2 cellular contexts compared by ENCODE assay signal in the genomic region with DNA sequence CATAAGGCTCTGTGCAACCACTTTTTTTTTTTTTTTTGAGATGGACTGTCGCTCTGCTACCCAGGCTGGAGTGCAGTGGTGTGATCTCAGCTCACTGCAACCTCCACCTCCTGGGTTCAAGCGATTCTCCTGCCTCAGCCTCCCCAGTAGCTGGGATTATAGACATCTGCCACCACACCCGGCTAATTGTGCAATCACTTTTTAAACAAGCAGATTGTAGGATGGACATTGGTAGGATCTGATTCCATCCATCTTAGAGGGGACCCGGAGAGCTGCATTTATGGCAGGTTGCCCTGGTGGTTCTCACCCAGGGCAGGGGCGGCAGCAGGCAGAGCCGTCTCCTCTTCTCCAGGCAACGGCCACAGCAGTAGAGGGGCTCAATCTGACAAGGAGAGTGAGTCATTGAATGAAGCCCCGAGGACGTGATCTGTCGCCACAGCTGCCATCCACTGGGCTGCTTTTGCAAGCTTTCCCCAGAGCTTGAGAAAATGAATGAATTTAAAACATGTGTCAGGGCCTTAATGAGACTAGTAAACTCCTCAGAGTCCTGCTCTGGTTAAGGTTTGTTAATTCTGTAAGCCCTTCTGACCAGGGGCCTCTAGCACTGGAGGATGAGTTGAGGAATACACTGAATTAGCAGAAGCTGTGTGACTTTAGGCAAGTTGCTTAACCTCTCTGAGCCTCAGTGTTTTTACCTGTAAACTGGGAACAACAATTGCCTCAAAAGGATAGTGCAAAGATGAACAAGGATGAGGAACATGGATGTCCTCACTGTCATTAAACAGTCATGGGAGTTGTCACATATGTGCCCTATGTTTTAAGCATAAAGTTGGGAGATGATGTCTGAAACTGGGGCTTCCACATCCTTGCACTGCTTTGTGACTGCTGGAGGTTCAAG.
TF ChIP-seq lines count a peak whose summit lies in the region.

No MANE protein-coding gene starts in this region.

TF ChIP-seq in IMR-90, 13 proteins besides CTCF, POLR2A, EP300 and RAD21:
- TF ChIP-seq CEBPB (IDR thresholded peaks at IDR 0.05; ENCODE audit: low read depth, low read length) = peak; percentile 35; the same call in 1 of the 2 replicates
- no peak for TF ChIP-seq MAZ (IDR thresholded peaks at IDR 0.05; ENCODE audit: borderline replicate concordance, low read depth, low read length)
- no peak for TF ChIP-seq RFX5 (IDR thresholded peaks at IDR 0.05; ENCODE audit: low read depth, low read length)

TF ChIP-seq in K562, 482 proteins besides CTCF, POLR2A, EP300 and RAD21:
- TF ChIP-seq ZNF449 (CRISPR knock-in tag; IDR thresholded peaks at IDR 0.05) (no peak), RHOXF2B (CRISPR knock-in tag; conservative IDR thresholded peaks at IDR 0.05) (no peak), RFX1 (IDR thresholded peaks at IDR 0.05) (no peak), SMARCA5 (IDR thresholded peaks at IDR 0.05) (peak; percentile 49; the same call in 1 of the 2 replicates), BCOR (IDR thresholded peaks at IDR 0.05) (peak; percentile 68; the same call in 1 of the 2 replicates), ADNP (tag; IDR thresholded peaks at IDR 0.05) (0 out of 2 replicates have a peak, but pooled peaks have one; percentile 29), CEBPB (tag; IDR thresholded peaks at IDR 0.05) (0 out of 2 replicates have a peak, but pooled peaks have one; percentile 11), ZKSCAN8 (CRISPR knock-in tag; IDR thresholded peaks at IDR 0.05) (no peak), KDM1A (IDR thresholded peaks at IDR 0.05) (0 out of 4 replicates have a peak, but pooled peaks of 1 of the 2 experiments have one; percentile 25), RBM25 (IDR thresholded peaks at IDR 0.05; ENCODE audit: low read depth, low read length, severe bottlenecking) (peak; percentile 96), ELF2 (CRISPR knock-in tag; IDR thresholded peaks at IDR 0.05) (no peak), SETDB1 (IDR thresholded peaks at IDR 0.05; ENCODE audit: low read length) (no peak), ZFP36 (IDR thresholded peaks at IDR 0.05; ENCODE audit: low read depth, low read length, partially characterized antibody) (peak; percentile 83)
- TF ChIP-seq, protein P1, sequence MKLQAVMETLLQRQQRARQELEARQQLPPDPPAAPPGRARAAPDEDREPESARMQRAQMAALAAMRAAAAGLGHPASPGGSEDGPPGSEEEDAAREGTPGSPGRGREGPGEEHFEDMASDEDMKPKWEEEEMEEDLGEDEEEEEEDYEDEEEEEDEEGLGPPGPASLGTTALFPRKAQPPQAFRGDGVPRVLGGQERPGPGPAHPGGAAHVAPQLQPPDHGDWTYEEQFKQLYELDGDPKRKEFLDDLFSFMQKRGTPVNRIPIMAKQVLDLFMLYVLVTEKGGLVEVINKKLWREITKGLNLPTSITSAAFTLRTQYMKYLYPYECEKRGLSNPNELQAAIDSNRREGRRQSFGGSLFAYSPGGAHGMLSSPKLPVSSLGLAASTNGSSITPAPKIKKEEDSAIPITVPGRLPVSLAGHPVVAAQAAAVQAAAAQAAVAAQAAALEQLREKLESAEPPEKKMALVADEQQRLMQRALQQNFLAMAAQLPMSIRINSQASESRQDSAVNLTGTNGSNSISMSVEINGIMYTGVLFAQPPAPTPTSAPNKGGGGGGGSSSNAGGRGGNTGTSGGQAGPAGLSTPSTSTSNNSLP (IDR thresholded peaks at IDR 0.05; ENCODE audit: borderline replicate concordance, low read depth, low read length) = no peak
TF ChIP-seq in K562: peak in this region for 7.
